Comparison of ENCODE assay signal across 9 cellular contexts in the genomic region with DNA sequence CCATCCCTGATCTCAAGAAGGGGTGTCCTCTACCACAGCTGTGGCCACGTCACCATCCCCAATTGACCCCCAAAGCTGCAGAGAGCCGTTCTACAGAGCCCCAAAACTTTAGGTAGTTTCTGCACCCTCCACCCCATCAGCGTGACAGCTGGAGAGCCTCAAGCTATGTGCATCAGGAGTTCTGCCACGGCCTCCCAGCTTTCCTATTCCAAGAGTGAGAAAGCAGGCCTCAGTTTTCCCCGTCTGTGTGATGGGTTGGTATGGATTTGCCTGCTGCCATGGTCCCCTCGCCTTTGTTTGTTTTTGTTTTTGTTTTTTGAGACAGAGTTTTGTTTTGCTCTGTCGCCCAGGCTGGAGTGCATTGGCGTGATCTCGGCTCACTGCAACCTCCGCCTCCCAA. TPM values are rescaled to one million over a fixed set of nuclear protein-coding genes. Genes with fewer than 3 reads are reported as not detected.
DNase-seq lines count a peak whose midpoint lies in the region; ATAC-seq, FAIRE-seq and TF ChIP-seq lines count a peak whose summit lies in the region.
"Had no signal": no experiment of that assay in that cellular context is flagged by ENCODE, and none has a peak within 500 bp of the region (broad histone marks: within the 10 kb centered on the region; RNA-seq: fewer than 3 reads in every experiment).

No MANE protein-coding gene starts in this region.

- H3K79me2 ChIP-seq in PC-3 (ENCODE audit: low read length) (peaks cover 35% of the 10 kb centered on the region), endothelial cell of umbilical vein (ENCODE audit: control insufficient read depth, insufficient read depth, low read length) (peaks cover 24% of the 10 kb centered on the region)

- H3K4me3 ChIP-seq in BLaER1 treated with 17β-estradiol and CSF1 and Interleukin-3, amounts not matched to agents 10 nM and 100 nM, result peak overlapping the region; percentile 68 to 100 (median 94)
- peak overlapping the region; percentile 91 for H3K4me3 ChIP-seq in PC-3 (ENCODE audit: low read length)
- H3K4me3 ChIP-seq in endothelial cell of umbilical vein (replicated peaks in 1 of 3; ENCODE audit: insufficient read depth in 1 of 3, low read depth in 1 of 3, low read length in 3 of 3), result peak overlapping the region in 1 of 3 experiments; percentile 66
- peak overlapping the region; percentile 64 for H3K4me3 ChIP-seq in ovary
- H3K4me3 ChIP-seq in H7 (ENCODE audit: insufficient read depth, low read depth, low read length), result no peak overlapping the region

- peak overlapping the region; percentile 84 to 100 (median 96) for H3K9ac ChIP-seq in BLaER1 treated with 17β-estradiol and CSF1 and Interleukin-3, amounts not matched to agents 10 nM and 100 nM
- H3K9ac ChIP-seq in PC-3 (ENCODE audit: low read length), result peak overlapping the region; percentile 94; the same call in 1 of the 2 replicates
- no peak overlapping the region for H3K9ac ChIP-seq in endothelial cell of umbilical vein (replicated peaks; ENCODE audit: extremely low read depth, insufficient read depth, low read length)

- CTCF ChIA-PET in PC-3 (lab: Charles Lee), result interaction anchor here (0.9 kb wide), 1 partner anchor 26 kb away, joined by 3 read pairs; no protein-coding TSS in a partner anchor
- CTCF ChIA-PET in endothelial cell of umbilical vein (lab: Charles Lee), result interaction anchor here (1.4 to 3.2 kb wide), 4 partner anchors 8 to 60 kb away, joined by 3 to 22 read pairs (median 12); no protein-coding TSS in a partner anchor

- no peaks in the 10 kb centered on the region for H3K9me1 ChIP-seq in endothelial cell of umbilical vein (replicated peaks; ENCODE audit: control insufficient read depth, extremely low read depth, insufficient read depth, low read length)

- H4K20me1 ChIP-seq in BLaER1 treated with 17β-estradiol and CSF1 and Interleukin-3, amounts not matched to agents 10 nM and 100 nM, result peaks cover 0 to 25% (median 15%) of the 10 kb centered on the region in 11 experiments; a peak in 13 of 22 replicates
- H4K20me1 ChIP-seq in PC-3 (ENCODE audit: low read length) (peaks cover 11% of the 10 kb centered on the region), endothelial cell of umbilical vein (replicated peaks; ENCODE audit: control insufficient read depth, extremely low read depth, insufficient read depth, low read length) (no peaks in the 10 kb centered on the region)

- POLR2A ChIA-PET in PC-3 (lab: Charles Lee; ENCODE audit: unreplicated experiment), result no interaction called here
- POLR2A ChIA-PET in endothelial cell of umbilical vein (lab: Charles Lee), result no interaction called here

- WGBS in ovary, 3 donors, result 84 to 88% (median 88%) methylated on average over 10 of the region's 10 CpGs

- TF ChIP-seq POLR2A in endothelial cell of umbilical vein (IDR thresholded peaks at IDR 0.05; ENCODE audit: low read depth, low read length) (peak; percentile 31), ovary (IDR thresholded peaks at IDR 0.05) (no peak)

- intact Hi-C loops in PC-3 (cut with micrococcal nuclease) (loop anchor here (2.0 kb wide), 1 partner anchor 25 kb away; no protein-coding TSS in a partner anchor), endothelial cell of umbilical vein (cut with micrococcal nuclease) (loop anchor here (2.0 kb wide), 1 partner anchor 25 kb away; no protein-coding TSS in a partner anchor), ovary (cut with DNase I) (no loop called here)

- no peaks in the 10 kb centered on the region for H3K9me2 ChIP-seq in PC-3 (replicated peaks; ENCODE audit: low read length)

- H2AFZ ChIP-seq in PC-3 (ENCODE audit: low read length) (no peak overlapping the region), endothelial cell of umbilical vein (ENCODE audit: low read depth, low read length) (no peak overlapping the region)

- H3F3A ChIP-seq in PC-3 (ENCODE audit: low read length, unreplicated experiment), result peaks cover 6% of the 10 kb centered on the region

- no peak for TF ChIP-seq EP300 in ovary (IDR thresholded peaks at IDR 0.05)

- no peaks in the 10 kb centered on the region for H3K27me3 ChIP-seq in BLaER1 treated with 17β-estradiol and CSF1 and Interleukin-3, amounts not matched to agents 10 nM and 100 nM
- H3K27me3 ChIP-seq in PC-3 (ENCODE audit: low read length) (no peaks in the 10 kb centered on the region), endothelial cell of umbilical vein (ENCODE audit: control insufficient read depth in 2 of 2, insufficient read depth in 2 of 2, low read length in 2 of 2) (no peaks in the 10 kb centered on the region), ovary (no peaks in the 10 kb centered on the region), H7 (ENCODE audit: control insufficient read depth, insufficient read depth, low read length) (peaks cover 43% of the 10 kb centered on the region)

- ATAC-seq in PC-3 (no peak), HG03378 (IDR thresholded peaks at IDR 0.05; ENCODE audit: unreplicated experiment) (no peak)

- peaks cover 33 to 72% (median 67%) of the 10 kb centered on the region in 10 experiments for H3K4me1 ChIP-seq in BLaER1 treated with 17β-estradiol and CSF1 and Interleukin-3, amounts not matched to agents 10 nM and 100 nM
- H3K4me1 ChIP-seq in PC-3 (ENCODE audit: insufficient read depth, low read length) (peaks cover 65% of the 10 kb centered on the region), endothelial cell of umbilical vein (ENCODE audit: control insufficient read depth, extremely low read depth, insufficient read depth, low read length) (peaks cover 41% of the 10 kb centered on the region), ovary (ENCODE audit: insufficient read depth) (peaks cover 18% of the 10 kb centered on the region)

- FAIRE-seq in endothelial cell of umbilical vein (lab: Jason Lieb, UNC), result peak; percentile 46

- DNase-seq in PC-3 (no peak), endothelial cell of umbilical vein (ENCODE audit: low read depth, low spot score) (no peak), ovary (peak in 1 of 5 donors; percentile 33), H7 (no peak), NCI-H1694 (lab: John Stamatoyannopoulos, UW) (no peak), NCI-H2107 (lab: John Stamatoyannopoulos, UW) (no peak)
- DNase-seq: activated CD8-positive, alpha-beta memory T cell treated with anti-CD3 and anti-CD28 coated beads, Interleukin-2, amount 50 U/mL, for 4 hours had no signal

- H3K4me2 ChIP-seq in BLaER1 treated with 17β-estradiol and CSF1 and Interleukin-3, amounts not matched to agents 10 nM and 100 nM, result peak overlapping the region; percentile 85 to 100 (median 99)
- peak overlapping the region; percentile 96 for H3K4me2 ChIP-seq in PC-3 (ENCODE audit: low read length)
- peak overlapping the region; percentile 92 for H3K4me2 ChIP-seq in endothelial cell of umbilical vein (ENCODE audit: insufficient read depth, low read length)

- peak overlapping the region; percentile 76 to 100 (median 96) for H3K27ac ChIP-seq in BLaER1 treated with 17β-estradiol and CSF1 and Interleukin-3, amounts not matched to agents 10 nM and 100 nM
- no peak overlapping the region for H3K27ac ChIP-seq in PC-3 (ENCODE audit: low read length)
- H3K27ac ChIP-seq in endothelial cell of umbilical vein (ENCODE audit: insufficient read depth, low read depth, low read length), result no peak overlapping the region
- H3K27ac ChIP-seq in ovary, result peak overlapping the region in 1 of 2 donors; percentile 85

- peaks cover 4 to 44% (median 36%) of the 10 kb centered on the region in 11 experiments; a peak in 17 of 22 replicates for H3K36me3 ChIP-seq in BLaER1 treated with 17β-estradiol and CSF1 and Interleukin-3, amounts not matched to agents 10 nM and 100 nM
- H3K36me3 ChIP-seq in PC-3 (ENCODE audit: low read depth, low read length) (peaks cover 4% of the 10 kb centered on the region; the same call in 1 of the 2 replicates), endothelial cell of umbilical vein (ENCODE audit: control insufficient read depth in 2 of 2, extremely low read depth in 1 of 2, insufficient read depth in 2 of 2, low read length in 2 of 2) (peaks cover 0 to 4% of the 10 kb centered on the region in 2 experiments), ovary (no peaks in the 10 kb centered on the region), H7 (replicated peaks; ENCODE audit: control insufficient read depth, insufficient read depth, low read length) (no peaks in the 10 kb centered on the region)

- no peak for TF ChIP-seq CTCF in PC-3 (conservative IDR thresholded peaks at IDR 0.05; ENCODE audit: low read depth, low read length)
- TF ChIP-seq CTCF in endothelial cell of umbilical vein (IDR thresholded peaks at IDR 0.05; ENCODE audit: extremely low read depth in 1 of 2, insufficient read depth in 1 of 2, low read depth in 1 of 2, low read length in 2 of 2), result no peak
- TF ChIP-seq CTCF in ovary (IDR thresholded peaks at IDR 0.05), result no peak

- no TSS peak for BruUV-seq in PC-3 (replicated peaks; lab: Mats Ljungman, UMichigan)
- BruUV-seq in endothelial cell of umbilical vein (replicated peaks; lab: Mats Ljungman, UMichigan), result no TSS peak

- dilution Hi-C loops in endothelial cell of umbilical vein (cut with MboI; ENCODE audit: extremely low pct_ligation_motif_present, low sequenced_read_pairs), result no loop called here

- no peaks in the 10 kb centered on the region for H3K9me3 ChIP-seq in BLaER1 treated with 17β-estradiol and CSF1 and Interleukin-3, amounts not matched to agents 10 nM and 100 nM (replicated peaks in 1 of 11)
- no peaks in the 10 kb centered on the region for H3K9me3 ChIP-seq in PC-3 (ENCODE audit: low read length)
- H3K9me3 ChIP-seq in endothelial cell of umbilical vein (replicated peaks; ENCODE audit: control insufficient read depth, insufficient read depth, low read length), result no peaks in the 10 kb centered on the region
- H3K9me3 ChIP-seq in ovary, result no peaks in the 10 kb centered on the region

RNA-seq across cellular contexts. Expression of a gene that starts 1.5 kb away (rescaled TPM):
- total RNA-seq in PC-3 (2014; rRNA removed) (22.9 and 25.5 TPM in 2 replicates), endothelial cell of umbilical vein (24.0 and 26.9 TPM in 2 replicates), ovary (100 to 1,000 TPM in 2 of 7 donors, 10 to 100 TPM in 5; 17.8 to 141 (median 50.7) TPM)
- polyA plus RNA-seq in endothelial cell of umbilical vein (11.0 and 15.3 TPM in 2 replicates), ovary (10 to 100 TPM in 1 of 2 donors, 1 to 10 TPM in 1; 3.2 to 43.4 TPM)
- 7.2 and 9.0 TPM in 2 replicates for polyA plus RNA-seq in endothelial cell of umbilical vein (2011; cell fraction: cytosol; rRNA removed)
- polyA plus RNA-seq in endothelial cell of umbilical vein (2011; cell fraction: nucleus; rRNA removed), result 9.7 and 11.6 TPM in 2 replicates
- 10.4 and 17.2 TPM in 2 replicates for polyA plus RNA-seq in endothelial cell of umbilical vein (2012)
- polyA minus RNA-seq in endothelial cell of umbilical vein, result 4.7 and 10.4 TPM in 2 replicates
- 17.0 TPM for polyA minus RNA-seq in endothelial cell of umbilical vein (2011; cell fraction: cytosol; rRNA and poly(A)+ RNA removed)
- 5.7 and 7.2 TPM in 2 replicates for polyA minus RNA-seq in endothelial cell of umbilical vein (2011; cell fraction: nucleus; rRNA and poly(A)+ RNA removed)
- total RNA-seq in H7 (2014; rRNA removed; shearing (Covaris generic)), result 7.3 and 8.3 TPM in 2 replicates

RNA-seq across cellular contexts. Expression of a gene that starts 27.7 kb away (rescaled TPM):
- 25.4 and 26.4 TPM in 2 replicates for total RNA-seq in PC-3 (2014; rRNA removed)
- not detected in 2 replicates for total RNA-seq in endothelial cell of umbilical vein
- 0.04 and 0.08 TPM in 2 replicates for polyA plus RNA-seq in endothelial cell of umbilical vein
- polyA plus RNA-seq in endothelial cell of umbilical vein (2011; cell fraction: cytosol; rRNA removed), result not detected in 2 replicates
- 0.10 TPM in 1 of 2 replicates, not detected in the other for polyA plus RNA-seq in endothelial cell of umbilical vein (2011; cell fraction: nucleus; rRNA removed)
- polyA plus RNA-seq in endothelial cell of umbilical vein (2012), result not detected in 2 replicates
- not detected in 2 replicates for polyA minus RNA-seq in endothelial cell of umbilical vein
- not detected for polyA minus RNA-seq in endothelial cell of umbilical vein (2011; cell fraction: cytosol; rRNA and poly(A)+ RNA removed)
- not detected in 2 replicates for polyA minus RNA-seq in endothelial cell of umbilical vein (2011; cell fraction: nucleus; rRNA and poly(A)+ RNA removed)
- 10 to 100 TPM in 1 of 7 donors, 1 to 10 TPM in 3, under 1 TPM in 1, not detected in 2; 0.46 to 10.3 (median 2.2) TPM for total RNA-seq in ovary
- under 1 TPM in 1 of 2 donors, not detected in 1; 0.08 TPM for polyA plus RNA-seq in ovary
- 15.3 and 16.3 TPM in 2 replicates for total RNA-seq in H7 (2014; rRNA removed; shearing (Covaris generic))

RNA-seq across cellular contexts. Expression of a gene that starts 51.0 kb away (rescaled TPM):
- total RNA-seq in PC-3 (2014; rRNA removed) (not detected in 2 replicates), endothelial cell of umbilical vein (not detected in 2 replicates), ovary (not detected)
- polyA plus RNA-seq in endothelial cell of umbilical vein (not detected in 2 replicates), ovary (not detected)
- not detected in 2 replicates for polyA plus RNA-seq in endothelial cell of umbilical vein (2011; cell fraction: cytosol; rRNA removed)
- polyA plus RNA-seq in endothelial cell of umbilical vein (2011; cell fraction: nucleus; rRNA removed), result not detected in 2 replicates
- polyA plus RNA-seq in endothelial cell of umbilical vein (2012), result not detected in 2 replicates
- polyA minus RNA-seq in endothelial cell of umbilical vein, result not detected in 2 replicates
- polyA minus RNA-seq in endothelial cell of umbilical vein (2011; cell fraction: cytosol; rRNA and poly(A)+ RNA removed), result not detected
- not detected in 2 replicates for polyA minus RNA-seq in endothelial cell of umbilical vein (2011; cell fraction: nucleus; rRNA and poly(A)+ RNA removed)
- not detected in 2 replicates for total RNA-seq in H7 (2014; rRNA removed; shearing (Covaris generic))

RNA-seq across cellular contexts. Expression of a gene that starts 58.9 kb away (rescaled TPM):
- 12.9 and 18.7 TPM in 2 replicates for total RNA-seq in PC-3 (2014; rRNA removed)
- 28.5 and 29.0 TPM in 2 replicates for total RNA-seq in endothelial cell of umbilical vein
- polyA plus RNA-seq in endothelial cell of umbilical vein, result 23.9 and 32.5 TPM in 2 replicates
- polyA plus RNA-seq in endothelial cell of umbilical vein (2011; cell fraction: cytosol; rRNA removed), result 10.3 and 16.7 TPM in 2 replicates
- polyA plus RNA-seq in endothelial cell of umbilical vein (2011; cell fraction: nucleus; rRNA removed), result 38.1 and 38.2 TPM in 2 replicates
- polyA plus RNA-seq in endothelial cell of umbilical vein (2012), result 15.7 and 30.3 TPM in 2 replicates
- polyA minus RNA-seq in endothelial cell of umbilical vein, result 7.8 and 9.4 TPM in 2 replicates
- polyA minus RNA-seq in endothelial cell of umbilical vein (2011; cell fraction: cytosol; rRNA and poly(A)+ RNA removed), result not detected
- 5.0 and 12.7 TPM in 2 replicates for polyA minus RNA-seq in endothelial cell of umbilical vein (2011; cell fraction: nucleus; rRNA and poly(A)+ RNA removed)
- 100 to 1,000 TPM in 2 of 7 donors, 10 to 100 TPM in 5; 18.4 to 419 (median 87.0) TPM for total RNA-seq in ovary
- 10 to 100 TPM in 1 of 2 donors, 1 to 10 TPM in 1; 9.7 to 62.0 TPM for polyA plus RNA-seq in ovary
- total RNA-seq in H7 (2014; rRNA removed; shearing (Covaris generic)), result 23.9 and 24.2 TPM in 2 replicates

Comparison
In these comparisons a context has a peak if more than half of its experiments do, and no peak if none do; other contexts are left out.
1. H3K27ac ChIP-seq: peak in BLaER1 treated with 17β-estradiol and CSF1 and Interleukin-3, amounts not matched to agents 10 nM and 100 nM (11 of 11); none in PC-3 (single experiment) and endothelial cell of umbilical vein (single experiment).
2. intact Hi-C loops: an anchor here in PC-3 (2.0 kb wide) and endothelial cell of umbilical vein (2.0 kb wide); none called in ovary.
3. Peak in every context shown above with its lines, with median percentiles within 50 percentile points of each other: H3K4me2 ChIP-seq.